In genomic region chr19:1019980-1020867, GRCh38 we compare ENCODE assay signal across 6 cellular contexts.
A peak's percentile ranks its signal among the peaks of the same experiment; 100 is the strongest.
DNase-seq lines count a peak whose midpoint lies in the region; ATAC-seq and TF ChIP-seq lines count a peak whose summit lies in the region.

No MANE protein-coding gene starts in this region.

- H3K36me3 ChIP-seq in adipocyte (ENCODE audit: control insufficient read depth, insufficient read depth, low read length, severe bottlenecking) (no peaks in the 10 kb centered on the region), muscle layer of colon (ENCODE audit: insufficient read depth, low read length) (no peaks in the 10 kb centered on the region)

- H3K4me1 ChIP-seq in adipocyte (ENCODE audit: control insufficient read depth, insufficient read depth, low read length) (peaks cover 43% of the 10 kb centered on the region), muscle layer of colon (ENCODE audit: insufficient read depth, low read length) (peaks cover 43% of the 10 kb centered on the region)

- no peak for ATAC-seq in GM18502 (IDR thresholded peaks at IDR 0.05; ENCODE audit: poor library complexity, unreplicated experiment)

- H3K27ac ChIP-seq in muscle layer of colon (ENCODE audit: low read depth, low read length): peak overlapping the region; percentile 45

- H3K4me3 ChIP-seq in HFF-Myc (replicated peaks; ENCODE audit: low read depth, low read length) (peak overlapping the region; percentile 95), adipocyte (ENCODE audit: low read length) (peak overlapping the region; percentile 93), muscle layer of colon (ENCODE audit: low read depth in 1 of 2, low read length in 2 of 2) (peak overlapping the region; percentile 59 to 81)

- peak overlapping the region; percentile 96 for H3K9ac ChIP-seq in adipocyte (ENCODE audit: low read length)
- peak overlapping the region; percentile 75 for H3K9ac ChIP-seq in muscle layer of colon (ENCODE audit: low read length)

- DNase-seq in HFF-Myc (ENCODE audit: extremely low read depth, low read depth): no peak
- DNase-seq in adipocyte (ENCODE audit: low read depth): peak; percentile 50
- no peak for DNase-seq in GM20000 (ENCODE audit: low spot score)
- no peak for DNase-seq in NCI-H524 treated with DMSO at 0.1 percent for 48 hours (lab: John Stamatoyannopoulos, UW)

- H3K27me3 ChIP-seq in adipocyte (replicated peaks; ENCODE audit: control insufficient read depth, insufficient read depth, low read length): no peaks in the 10 kb centered on the region
- no peaks in the 10 kb centered on the region for H3K27me3 ChIP-seq in muscle layer of colon (ENCODE audit: control insufficient read depth in 1 of 2, insufficient read depth in 2 of 2, low read length in 2 of 2)

- no peak for TF ChIP-seq CTCF in HFF-Myc (IDR thresholded peaks at IDR 0.05; ENCODE audit: low read depth, low read length, missing control alignments)
- no peak for TF ChIP-seq CTCF in GM20000 (IDR thresholded peaks at IDR 0.05; ENCODE audit: extremely low read depth, missing control alignments)

- H3K9me3 ChIP-seq in adipocyte (ENCODE audit: control insufficient read depth, low read length): no peaks in the 10 kb centered on the region
- H3K9me3 ChIP-seq in muscle layer of colon (ENCODE audit: low read length): no peaks in the 10 kb centered on the region
